ENCODE assay signal across 21 cellular contexts in genomic region chrX:9586992-9587392, GRCh38.
DNase-seq lines count a peak whose midpoint lies in the region; ATAC-seq and TF ChIP-seq lines count a peak whose summit lies in the region.
"Had no signal": no experiment of that assay in that cellular context is flagged by ENCODE, and none has a peak within 500 bp of the region (broad histone marks: within the 10 kb centered on the region; RNA-seq: fewer than 3 reads in every experiment).

No MANE protein-coding gene starts in this region.

- DNase-seq in G401 (ENCODE audit: low spot score) (peak; percentile 70), NCI-H1417 treated with DMSO at 0.1 percent for 48 hours (lab: John Stamatoyannopoulos, UW) (peak; percentile 24), memory B cell (ENCODE audit: low spot score in 2 of 2) (no peak), SIG-M5 treated with dmso at 0.1 percent for 504 hours (lab: John Stamatoyannopoulos, UW; ENCODE audit: unreplicated experiment) (no peak)
- no peak for DNase-seq in stimulated activated naive CD4-positive, alpha-beta T cell (lab: John Stamatoyannopoulos, UW)
- DNase-seq in activated CD4-positive, alpha-beta T cell treated with anti-CD3 and anti-CD28 coated beads, Interleukin-2, amount 10 ng/mL, durations not matched to agents 7 days and 5 days = no peak
- DNase-seq: activated CD4-positive, alpha-beta T cell treated with anti-CD3 and anti-CD28 coated beads for 1 hour; activated naive CD8-positive, alpha-beta T cell treated with anti-CD3 and anti-CD28 coated beads for 36 hours; Caco-2; colonic mucosa; naive B cell; NCI-H1436 treated with DMSO at 0.1 percent for 48 hours; NCI-H446; ovary; SJCRH30; stimulated activated naive CD4-positive, alpha-beta T cell treated with Interleukin-2 at 50 U/mL for 16 hours; T1000; transverse colon had no signal

- H3K36me3 Mint-ChIP-seq in memory B cell = peaks cover 8% of the 10 kb centered on the region
- H3K36me3 Mint-ChIP-seq in activated CD4-positive, alpha-beta T cell treated with anti-CD3 and anti-CD28 coated beads, Interleukin-2, amount 10 ng/mL, durations not matched to agents 7 days and 5 days (ENCODE audit: low read depth) = peaks cover 1% of the 10 kb centered on the region

- in situ Hi-C loops in G401 (cut with HindIII; ENCODE audit: low sequenced_read_pairs) = no loop called here

- H3K4me1 Mint-ChIP-seq in memory B cell = peaks cover 13% of the 10 kb centered on the region
- peaks cover 15% of the 10 kb centered on the region for H3K4me1 Mint-ChIP-seq in activated CD4-positive, alpha-beta T cell treated with anti-CD3 and anti-CD28 coated beads, Interleukin-2, amount 10 ng/mL, durations not matched to agents 7 days and 5 days

- no peak overlapping the region for H3K4me3 Mint-ChIP-seq in memory B cell
- no peak overlapping the region for H3K4me3 Mint-ChIP-seq in activated CD4-positive, alpha-beta T cell treated with anti-CD3 and anti-CD28 coated beads, Interleukin-2, amount 10 ng/mL, durations not matched to agents 7 days and 5 days
- H3K4me3 Mint-ChIP-seq: activated naive CD8-positive, alpha-beta T cell treated with anti-CD3 and anti-CD28 coated beads for 36 hours; activated T-helper 1 cell treated with anti-CD3 and anti-CD28 coated beads, Interleukin-12 subunit alpha, Interleukin-12 subunit beta, Interleukin-2, Interleukin-4 antibody, amounts not matched to agents 30 ng/mL and 10 ng/mL and 1 ng/mL, durations not matched to agents 14 hours and 24 hours and 36 hours had no signal

- CTCF ChIA-PET in activated CD4-positive, alpha-beta T cell treated with anti-CD3 and anti-CD28 coated beads, Interleukin-2, amount 10 ng/mL, durations not matched to agents 7 days and 5 days (lab: Charles Lee) = no interaction called here

- peaks cover 2% of the 10 kb centered on the region for H3K9me3 Mint-ChIP-seq in memory B cell
- H3K9me3 Mint-ChIP-seq in activated CD4-positive, alpha-beta T cell treated with anti-CD3 and anti-CD28 coated beads, Interleukin-2, amount 10 ng/mL, durations not matched to agents 7 days and 5 days = peaks cover 4% of the 10 kb centered on the region
- H3K9me3 Mint-ChIP-seq: activated naive CD8-positive, alpha-beta T cell treated with anti-CD3 and anti-CD28 coated beads for 36 hours had no signal

- POLR2A ChIA-PET in activated CD4-positive, alpha-beta T cell treated with anti-CD3 and anti-CD28 coated beads, Interleukin-2, amount 10 ng/mL, durations not matched to agents 7 days and 5 days (lab: Charles Lee) = no interaction called here

- ATAC-seq in memory B cell (ENCODE audit: low read depth) = no peak
- ATAC-seq: sciatic nerve had no signal

- H3K27ac Mint-ChIP-seq in memory B cell = peak overlapping the region; percentile 5
- H3K27ac Mint-ChIP-seq in activated CD4-positive, alpha-beta T cell treated with anti-CD3 and anti-CD28 coated beads, Interleukin-2, amount 10 ng/mL, durations not matched to agents 7 days and 5 days = no peak overlapping the region
- H3K27ac Mint-ChIP-seq: activated naive CD8-positive, alpha-beta T cell treated with anti-CD3 and anti-CD28 coated beads for 36 hours; activated T-helper 1 cell treated with anti-CD3 and anti-CD28 coated beads, Interleukin-12 subunit alpha, Interleukin-12 subunit beta, Interleukin-2, Interleukin-4 antibody, amounts not matched to agents 30 ng/mL and 10 ng/mL and 1 ng/mL, durations not matched to agents 14 hours and 24 hours and 36 hours had no signal

- TF ChIP-seq CTCF in VCaP (conservative IDR thresholded peaks at IDR 0.05) = no peak

- H3K27ac ChIP-seq in VCaP = peak overlapping the region; percentile 43
- H3K27ac ChIP-seq: colonic mucosa, ovary, SJCRH30, transverse colon had no signal

- no peaks in the 10 kb centered on the region for H3K27me3 Mint-ChIP-seq in memory B cell
- H3K27me3 Mint-ChIP-seq in activated CD4-positive, alpha-beta T cell treated with anti-CD3 and anti-CD28 coated beads, Interleukin-2, amount 10 ng/mL, durations not matched to agents 7 days and 5 days = no peaks in the 10 kb centered on the region
- H3K27me3 Mint-ChIP-seq: activated naive CD8-positive, alpha-beta T cell treated with anti-CD3 and anti-CD28 coated beads for 36 hours; naive B cell had no signal

Comparison
In these comparisons a context has a peak if more than half of its experiments do, and no peak if none do; other contexts are left out.
1. DNase-seq: peak in G401 (single experiment) and NCI-H1417 treated with DMSO at 0.1 percent for 48 hours (single experiment); none in memory B cell (0 of 2), SIG-M5 treated with dmso at 0.1 percent for 504 hours (single experiment), stimulated activated naive CD4-positive, alpha-beta T cell (0 of 6) and activated CD4-positive, alpha-beta T cell treated with anti-CD3 and anti-CD28 coated beads, Interleukin-2, amount 10 ng/mL, durations not matched to agents 7 days and 5 days (single experiment).